In genomic region chr5:163735069-163735468, GRCh38 we compare ENCODE assay signal across 19 cellular contexts.
DNase-seq lines count a peak whose midpoint lies in the region; ATAC-seq, FAIRE-seq and TF ChIP-seq lines count a peak whose summit lies in the region.
"Had no signal": no experiment of that assay in that cellular context is flagged by ENCODE, and none has a peak within 500 bp of the region (broad histone marks: within the 10 kb centered on the region; RNA-seq: fewer than 3 reads in every experiment).

No MANE protein-coding gene starts in this region.

- TF ChIP-seq EP300 in HepG2 (IDR thresholded peaks at IDR 0.05; ENCODE audit: low read depth in 2 of 2, low read length in 2 of 2) (no peak), HepG2 (CRISPR knock-in tag; IDR thresholded peaks at IDR 0.05; ENCODE audit: borderline replicate concordance) (no peak), H1 (IDR thresholded peaks at IDR 0.05; ENCODE audit: borderline replicate concordance in 1 of 2, low read depth in 2 of 2, low read length in 2 of 2) (no peak)

- no peak overlapping the region for H3K4me3 Mint-ChIP-seq in naive thymus-derived CD8-positive, alpha-beta T cell
- H3K4me3 Mint-ChIP-seq: CD4-positive, CD25-positive, alpha-beta regulatory T cell; CD8-positive, alpha-beta memory T cell had no signal

- no peak overlapping the region for H3K23ac ChIP-seq in H1 (ENCODE audit: insufficient read length)

- no peak for ATAC-seq in HepG2
- ATAC-seq in right lobe of liver = no peak
- no peak for ATAC-seq in naive thymus-derived CD8-positive, alpha-beta T cell

- no peak overlapping the region for H2BK5ac ChIP-seq in H1 (ENCODE audit: low read depth, low read length)

- intact Hi-C loops in HepG2 (cut with micrococcal nuclease; ENCODE audit: unreplicated experiment) = no loop called here
- intact Hi-C loops in right lobe of liver (cut with DNase I) = no loop called here

- H3K23me2 ChIP-seq in H1 (ENCODE audit: low read depth, low read length) = no peaks in the 10 kb centered on the region

- 0 out of 2 replicates have a peak overlapping the region, but pooled peaks have one; percentile 21 for H3K18ac ChIP-seq in H1 (ENCODE audit: extremely low read depth, low read length)

- H3K9me3 ChIP-seq in HepG2 (ENCODE audit: low read length) = no peaks in the 10 kb centered on the region
- no peaks in the 10 kb centered on the region for H3K9me3 ChIP-seq in right lobe of liver
- H3K9me3 ChIP-seq in H1 (ENCODE audit: insufficient read depth in 2 of 2, low read depth in 1 of 2, low read length in 1 of 2) = no peaks in the 10 kb centered on the region
- H3K9me3 ChIP-seq: BE2C had no signal

- no peak for DNase-seq in HepG2 (ENCODE audit: low spot score)
- DNase-seq in right lobe of liver = no peak
- peak; percentile 37 for DNase-seq in NCI-H748 (lab: John Stamatoyannopoulos, UW; ENCODE audit: unreplicated experiment)
- no peak for DNase-seq in H1 (ENCODE audit: low read depth in 1 of 2, low spot score in 2 of 2)
- no peak for DNase-seq in naive thymus-derived CD8-positive, alpha-beta T cell
- DNase-seq in NCI-H1930 (lab: John Stamatoyannopoulos, UW) = no peak
- no peak for DNase-seq in activated CD8-positive, alpha-beta memory T cell treated with anti-CD3 and anti-CD28 coated beads, Interleukin-2, amount 50 U/mL, for 4 hours
- DNase-seq: BE2C; C1 segment of cervical spinal cord; CD4-positive, CD25-positive, alpha-beta regulatory T cell; CD8-positive, alpha-beta memory T cell; COR-L47; DMS 273 treated with DMSO at 0.1 percent for 48 hours; DMS53; GM23248; H7 had no signal

- no peak overlapping the region for H3K27ac Mint-ChIP-seq in naive thymus-derived CD8-positive, alpha-beta T cell
- H3K27ac Mint-ChIP-seq: CD4-positive, CD25-positive, alpha-beta regulatory T cell; CD8-positive, alpha-beta memory T cell had no signal

- H3K27me3 ChIP-seq in HepG2 (ENCODE audit: control insufficient read depth in 1 of 2, insufficient read depth in 2 of 2, low read length in 2 of 2) (no peaks in the 10 kb centered on the region), right lobe of liver (no peaks in the 10 kb centered on the region), H1 (replicated peaks in 1 of 4; ENCODE audit: control insufficient read depth in 3 of 4, extremely low read depth in 1 of 4, insufficient read depth in 3 of 4, low read length in 3 of 4) (no peaks in the 10 kb centered on the region)
- H3K27me3 ChIP-seq: BE2C had no signal

- H4K8ac ChIP-seq in H1 (ENCODE audit: extremely low read depth, insufficient read depth, low read length) = no peak overlapping the region

- no peak overlapping the region for H3K56ac ChIP-seq in H1 (replicated peaks; ENCODE audit: insufficient read length, low read depth, low read length)

- H3K4me2 ChIP-seq in HepG2 (ENCODE audit: low read depth, low read length) = no peak overlapping the region; the same call in 1 of the 2 replicates
- H3K4me2 ChIP-seq in H1 (ENCODE audit: insufficient read depth in 1 of 2, low read depth in 2 of 2, low read length in 2 of 2) = no peak overlapping the region

- H3K9ac ChIP-seq in HepG2 (ENCODE audit: insufficient read depth, low read depth, low read length) = no peak overlapping the region
- no peak overlapping the region for H3K9ac ChIP-seq in H1 (replicated peaks in 1 of 4; ENCODE audit: extremely low read depth in 1 of 4, low read depth in 3 of 4, low read length in 3 of 4)
- H3K9ac ChIP-seq: GM23248 had no signal

- H2AFZ ChIP-seq in HepG2 (ENCODE audit: low read length) (peak overlapping the region; percentile 54), H1 (ENCODE audit: low read length) (peak overlapping the region; percentile 74; the same call in 1 of the 2 replicates)
- H2AFZ ChIP-seq: GM23248 had no signal

- no peak for FAIRE-seq in HepG2 (lab: Jason Lieb, UNC)
- FAIRE-seq in H1 (lab: Jason Lieb, UNC) = no peak
- FAIRE-seq: G401.6, GM12892, GM18507 had no signal

- no peak overlapping the region for H2BK15ac ChIP-seq in H1 (ENCODE audit: low read length)

- no peaks in the 10 kb centered on the region for H3K79me1 ChIP-seq in H1 (ENCODE audit: low read depth, low read length)

- H3K36me3 ChIP-seq in HepG2 (replicated peaks in 1 of 2; ENCODE audit: control insufficient read depth in 1 of 2, insufficient read depth in 2 of 2, low read length in 2 of 2) (no peaks in the 10 kb centered on the region), right lobe of liver (no peaks in the 10 kb centered on the region), H1 (ENCODE audit: control insufficient read depth in 2 of 4, insufficient read depth in 4 of 4, low read length in 3 of 4) (no peaks in the 10 kb centered on the region)
- H3K36me3 ChIP-seq: BE2C had no signal

- TF ChIP-seq POLR2A in HepG2 (IDR thresholded peaks at IDR 0.05; ENCODE audit: insufficient read depth in 1 of 2, low read depth in 2 of 2, low read length in 2 of 2) = no peak
- TF ChIP-seq POLR2A in right lobe of liver (IDR thresholded peaks at IDR 0.05) = no peak
- TF ChIP-seq POLR2A in H1 (IDR thresholded peaks at IDR 0.05; ENCODE audit: control extremely low read depth in 1 of 2, low read depth in 2 of 2, low read length in 2 of 2) = no peak

- H4K91ac ChIP-seq in H1 (replicated peaks; ENCODE audit: insufficient read length, low read length) = no peak overlapping the region

- H3K79me2 ChIP-seq in HepG2 (ENCODE audit: insufficient read depth, low read length) = no peaks in the 10 kb centered on the region
- no peaks in the 10 kb centered on the region for H3K79me2 ChIP-seq in H1 (ENCODE audit: control insufficient read depth in 1 of 2, insufficient read depth in 2 of 2, low read length in 2 of 2)

- H3K14ac ChIP-seq in H1 (ENCODE audit: insufficient read length) = no peak overlapping the region

- H2BK20ac ChIP-seq in H1 (ENCODE audit: low read length) = no peak overlapping the region

- TF ChIP-seq CTCF in HepG2 (CRISPR knock-in tag; IDR thresholded peaks at IDR 0.05) = no peak
- TF ChIP-seq CTCF in right lobe of liver (IDR thresholded peaks at IDR 0.05) = no peak
- TF ChIP-seq CTCF in H1 (IDR thresholded peaks at IDR 0.05; ENCODE audit: control extremely low read depth in 1 of 3, insufficient read depth in 1 of 3, low read depth in 1 of 3, low read length in 3 of 3) = no peak

- no peaks in the 10 kb centered on the region for H3K4me1 Mint-ChIP-seq in naive thymus-derived CD8-positive, alpha-beta T cell
- H3K4me1 Mint-ChIP-seq: CD4-positive, CD25-positive, alpha-beta regulatory T cell; CD8-positive, alpha-beta memory T cell had no signal

- no peak overlapping the region for H2AK5ac ChIP-seq in H1 (ENCODE audit: low read depth, low read length)

- no peak for TF ChIP-seq RAD21 in HepG2 (CRISPR knock-in tag; IDR thresholded peaks at IDR 0.05)
- no peak for TF ChIP-seq RAD21 in H1 (IDR thresholded peaks at IDR 0.05 in 1 of 2, conservative IDR thresholded peaks at IDR 0.05 in 1 of 2; ENCODE audit: low read depth in 2 of 2, low read length in 2 of 2)

- H2BK12ac ChIP-seq in H1 (ENCODE audit: low read depth, low read length) = no peak overlapping the region

- BruUV-seq in HepG2 (replicated peaks; lab: Mats Ljungman, UMichigan) = no TSS peak

- CTCF ChIA-PET in HepG2 (lab: Yijun Ruan, JAX; ENCODE audit: low intra/inter-chr PET ratio, low total read pairs) (no interaction called here), H1 (lab: Charles Lee; ENCODE audit: partially characterized antibody) (no interaction called here)

- H3K4me1 ChIP-seq in HepG2 (ENCODE audit: insufficient read depth, low read length) (no peaks in the 10 kb centered on the region), right lobe of liver (no peaks in the 10 kb centered on the region), H1 (replicated peaks in 1 of 4; ENCODE audit: control insufficient read depth in 3 of 4, insufficient read depth in 4 of 4, low read length in 3 of 4) (peaks cover 0 to 4% (median 0%) of the 10 kb centered on the region in 4 experiments; a peak in 1 of 7 replicates)
- H3K4me1 ChIP-seq: BE2C had no signal

- H3K27me3 Mint-ChIP-seq in naive thymus-derived CD8-positive, alpha-beta T cell = peaks cover 0 to 17% (median 2%) of the 10 kb centered on the region in 5 donors
- H3K27me3 Mint-ChIP-seq: CD4-positive, CD25-positive, alpha-beta regulatory T cell; CD8-positive, alpha-beta memory T cell had no signal

- WGBS in HepG2 (ENCODE audit: low lambda C conversion rate) = 0% methylated on average over 4 of the region's 4 CpGs
- 29% methylated on average over 4 of the region's 4 CpGs for WGBS in right lobe of liver (ENCODE audit: insufficient coverage, low coverage, low lambda C conversion rate, missing lambda C conversion rate)
- 94% methylated on average over 4 of the region's 4 CpGs; no CpG with 5 or more reads in 1 of the 2 experiments for WGBS in H1 (ENCODE audit: extremely low coverage in 1 of 2, insufficient coverage in 1 of 2, insufficient read length in 1 of 2, insufficient replicate concordance in 2 of 2, low coverage in 1 of 2, low lambda C conversion rate in 2 of 2, missing lambda C conversion rate in 1 of 2), 2 experiments

- H3K9me3 Mint-ChIP-seq in naive thymus-derived CD8-positive, alpha-beta T cell = peaks cover 0 to 5% (median 2%) of the 10 kb centered on the region in 9 donors

- H4K20me1 ChIP-seq in HepG2 (ENCODE audit: insufficient read depth, low read length) (no peaks in the 10 kb centered on the region), H1 (replicated peaks in 1 of 2; ENCODE audit: control insufficient read depth in 1 of 2, insufficient read depth in 2 of 2, low read length in 2 of 2) (no peaks in the 10 kb centered on the region)

- no peaks in the 10 kb centered on the region for H3K36me3 Mint-ChIP-seq in naive thymus-derived CD8-positive, alpha-beta T cell
- H3K36me3 Mint-ChIP-seq: CD4-positive, CD25-positive, alpha-beta regulatory T cell; CD8-positive, alpha-beta memory T cell had no signal

- POLR2A ChIA-PET in HepG2 (lab: Yijun Ruan, JAX) = no interaction called here
- POLR2A ChIA-PET in H1 (lab: Charles Lee; ENCODE audit: partially characterized antibody) = no interaction called here
- POLR2A ChIA-PET in naive thymus-derived CD8-positive, alpha-beta T cell (lab: Charles Lee) = no interaction called here

- H3K27ac ChIP-seq in HepG2 (ENCODE audit: extremely low read length, insufficient read depth, low read length) (no peak overlapping the region), right lobe of liver (no peak overlapping the region), H1 (ENCODE audit: low read depth, low read length) (no peak overlapping the region)
- H3K27ac ChIP-seq: GM23248 had no signal

- no peak overlapping the region for H3K4ac ChIP-seq in H1 (replicated peaks; ENCODE audit: insufficient read length, low read depth, low read length)

- H4K5ac ChIP-seq in H1 (ENCODE audit: insufficient read length, low read depth, low read length) = no peak overlapping the region

- no peak overlapping the region for H2BK120ac ChIP-seq in H1 (replicated peaks; ENCODE audit: low read depth, low read length)

- no peak overlapping the region for H3K4me3 ChIP-seq in HepG2 (replicated peaks in 1 of 3; ENCODE audit: insufficient read depth in 1 of 3, low read depth in 2 of 3, low read length in 3 of 3)
- H3K4me3 ChIP-seq in right lobe of liver = no peak overlapping the region
- no peak overlapping the region for H3K4me3 ChIP-seq in H1 (ENCODE audit: extremely low read depth in 1 of 4, insufficient read depth in 2 of 4, low read depth in 3 of 4, low read length in 4 of 4)
- H3K4me3 ChIP-seq: GM23248 had no signal

- in situ Hi-C loops in HepG2 (cut with HindIII; ENCODE audit: extremely low pct_ligation_motif_present, low pct_unique_long_range_greater_than_20kb) = no loop called here

TF ChIP-seq in HepG2, 621 proteins besides CTCF, POLR2A, EP300 and RAD21 (continues in another document):
- no peak for TF ChIP-seq RCOR2 (CRISPR knock-in tag; IDR thresholded peaks at IDR 0.05)

Comparison
In these comparisons a context has a peak if more than half of its experiments do, and no peak if none do; other contexts are left out.
1. Of the 41 proteins assayed by ChIP-seq in both HepG2 and H1: peak only in HepG2: GABPA; only in H1: none; in both: none; in neither: 40.